Comparison of ENCODE assay signal across 9 cellular contexts in genomic region chrX:149527705-149528104, GRCh38. TPM values are rescaled to one million over a fixed set of nuclear protein-coding genes. Genes with fewer than 3 reads are reported as not detected.
DNase-seq lines count a peak whose midpoint lies in the region; ATAC-seq and TF ChIP-seq lines count a peak whose summit lies in the region.
"Had no signal": no experiment of that assay in that cellular context is flagged by ENCODE, and none has a peak within 500 bp of the region (broad histone marks: within the 10 kb centered on the region; RNA-seq: fewer than 3 reads in every experiment).

No MANE protein-coding gene starts in this region.

- no peaks in the 10 kb centered on the region for H3K79me2 ChIP-seq in KMS-11 (ENCODE audit: insufficient read depth, low read depth)

- H3K27me3 ChIP-seq in BJ (ENCODE audit: control insufficient read depth, insufficient read depth, low read length) (no peaks in the 10 kb centered on the region), GM06990 (replicated peaks; ENCODE audit: control insufficient read depth, insufficient read depth, low read length) (no peaks in the 10 kb centered on the region), KMS-11 (ENCODE audit: insufficient read depth, low read depth) (no peaks in the 10 kb centered on the region), upper lobe of right lung (no peaks in the 10 kb centered on the region)

- POLR2A ChIA-PET in BJ (lab: Charles Lee), result no interaction called here

- H3K27ac ChIP-seq in KMS-11, result no peak overlapping the region
- no peak overlapping the region for H3K27ac ChIP-seq in upper lobe of right lung

- TF ChIP-seq CTCF in BJ (IDR thresholded peaks at IDR 0.05; ENCODE audit: insufficient read depth, low read depth, low read length) (peak; percentile 62), GM06990 (IDR thresholded peaks at IDR 0.05; ENCODE audit: insufficient read depth, low read length, poor library complexity, severe bottlenecking) (peak; percentile 58), KMS-11 (conservative IDR thresholded peaks at IDR 0.05; ENCODE audit: low read depth, low read length) (peak; percentile 40; the same call in 1 of the 2 replicates), upper lobe of right lung (IDR thresholded peaks at IDR 0.05) (peak; percentile 46)

- no peaks in the 10 kb centered on the region for H4K20me1 ChIP-seq in KMS-11 (ENCODE audit: insufficient read depth)

- no peak overlapping the region for H3K4me2 ChIP-seq in KMS-11

- H3K4me1 ChIP-seq in KMS-11 (ENCODE audit: low read depth, poor library complexity, severe bottlenecking) (peaks cover 25% of the 10 kb centered on the region), upper lobe of right lung (no peaks in the 10 kb centered on the region)

- H3K4me3 ChIP-seq in BJ (ENCODE audit: low read depth, low read length), result no peak overlapping the region
- H3K4me3 ChIP-seq in GM06990 (replicated peaks; ENCODE audit: low read depth, low read length), result no peak overlapping the region
- no peak overlapping the region for H3K4me3 ChIP-seq in KMS-11 (IDR thresholded peaks at IDR 0.05; ENCODE audit: insufficient read depth, low read depth, low read length)
- H3K4me3 ChIP-seq in upper lobe of right lung, result no peak overlapping the region

- DNase-seq in BJ (ENCODE audit: low read depth) (no peak), GM06990 (ENCODE audit: extremely low read depth, insufficient read length) (no peak), islet precursor cell (peak; percentile 55), upper lobe of right lung (no peak), NCI-H128 (lab: John Stamatoyannopoulos, UW; ENCODE audit: unreplicated experiment) (no peak), NCI-H446 treated with DMSO at 0.1 percent for 48 hours (lab: John Stamatoyannopoulos, UW) (no peak)
- peak; percentile 67 for DNase-seq in activated effector memory CD4-positive, alpha-beta T cell treated with anti-CD3 and anti-CD28 coated beads, Interleukin-2, amount 50 U/mL, for 16 hours

- no peak overlapping the region for H3K9ac ChIP-seq in KMS-11

- no peaks in the 10 kb centered on the region for H3K36me3 ChIP-seq in BJ (ENCODE audit: control insufficient read depth, insufficient read depth, low read length)
- H3K36me3 ChIP-seq in GM06990 (ENCODE audit: control insufficient read depth, insufficient read depth, low read length), result no peaks in the 10 kb centered on the region
- H3K36me3 ChIP-seq in KMS-11 (ENCODE audit: insufficient read depth), result no peaks in the 10 kb centered on the region
- no peaks in the 10 kb centered on the region for H3K36me3 ChIP-seq in upper lobe of right lung

- intact Hi-C loops in upper lobe of right lung (cut with DNase I), result no loop called here

- no peaks in the 10 kb centered on the region for H3K9me3 ChIP-seq in upper lobe of right lung

- no peak overlapping the region for H2AFZ ChIP-seq in KMS-11 (ENCODE audit: low read depth)

- CTCF ChIA-PET in BJ (lab: Yijun Ruan, JAX), result interaction anchor here (1.0 to 2.1 kb wide), 3 partner anchors 12 to 63 kb away, joined by 3 to 7 read pairs (median 4); partner anchors contain the start of gene EOLA1

- ATAC-seq in upper lobe of right lung, result peak; percentile 40

RNA-seq across cellular contexts. Expression of gene EOLA1, which starts 13.1 kb away (rescaled TPM):
- 18.2 and 18.8 TPM in 2 replicates for polyA plus RNA-seq in BJ (2011; rRNA removed)
- 7.9 and 9.7 TPM in 2 replicates for polyA minus RNA-seq in BJ (2011; rRNA and poly(A)+ RNA removed)
- total RNA-seq in upper lobe of right lung, result 15.8 TPM

RNA-seq across cellular contexts. Expression of gene HSFX3, which starts 22.0 kb away (rescaled TPM):
- not detected in 2 replicates for polyA plus RNA-seq in BJ (2011; rRNA removed)
- polyA minus RNA-seq in BJ (2011; rRNA and poly(A)+ RNA removed), result not detected in 2 replicates
- total RNA-seq in upper lobe of right lung, result not detected
- total RNA-seq: T-helper 1 cell treated with Interleukin-12 subunit alpha and Interleukin-12 subunit beta and Interleukin-4 antibody, amounts not matched to agents 30 ng/mL and 1 ng/mL, for 36 hours had no signal

RNA-seq across cellular contexts. Expression of gene IDS, which starts 22.6 kb away (rescaled TPM):
- 77.8 and 108 TPM in 2 replicates for polyA plus RNA-seq in BJ (2011; rRNA removed)
- 42.9 and 61.8 TPM in 2 replicates for polyA minus RNA-seq in BJ (2011; rRNA and poly(A)+ RNA removed)
- 113 TPM for total RNA-seq in upper lobe of right lung

RNA-seq across cellular contexts. Expression of gene MAGEA9B, which starts 59.6 kb away (rescaled TPM):
- not detected in 2 replicates for polyA plus RNA-seq in BJ (2011; rRNA removed)
- polyA minus RNA-seq in BJ (2011; rRNA and poly(A)+ RNA removed), result not detected in 2 replicates
- total RNA-seq in upper lobe of right lung, result not detected
- total RNA-seq: T-helper 1 cell treated with Interleukin-12 subunit alpha and Interleukin-12 subunit beta and Interleukin-4 antibody, amounts not matched to agents 30 ng/mL and 1 ng/mL, for 36 hours had no signal

Comparison
In these comparisons a context has a peak if more than half of its experiments do, and no peak if none do; other contexts are left out.
1. DNase-seq: peak in activated effector memory CD4-positive, alpha-beta T cell treated with anti-CD3 and anti-CD28 coated beads, Interleukin-2, amount 50 U/mL, for 16 hours (single experiment) and islet precursor cell (single experiment); none in BJ (single experiment), GM06990 (single experiment), upper lobe of right lung (single experiment), NCI-H128 (single experiment) and NCI-H446 treated with DMSO at 0.1 percent for 48 hours (single experiment).
2. Peak in every context shown above with its lines, with median percentiles within 50 percentile points of each other: CTCF ChIP-seq.